10 cellular contexts compared by ENCODE assay signal in the genomic region with DNA sequence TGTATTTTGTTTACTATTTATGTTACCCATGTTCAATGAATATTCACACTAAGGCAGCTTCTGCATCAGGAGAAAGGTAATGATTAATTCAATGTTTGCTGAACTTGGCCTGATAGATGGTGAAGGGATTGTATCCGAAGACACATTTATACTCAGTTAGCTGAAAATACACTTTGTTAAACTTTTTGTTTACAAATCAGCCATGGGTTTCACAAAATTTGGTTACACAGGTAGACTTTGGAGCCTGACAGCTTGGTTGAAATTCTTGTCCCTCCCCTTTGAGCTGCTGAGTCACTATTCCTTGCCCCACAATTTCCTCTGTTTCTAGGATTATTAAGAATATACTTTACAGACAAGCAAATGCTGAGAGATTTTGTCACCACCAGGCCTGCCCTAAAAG.
"Had no signal": no experiment of that assay in that cellular context is flagged by ENCODE, and none has a peak within 500 bp of the region (broad histone marks: within the 10 kb centered on the region; RNA-seq: fewer than 3 reads in every experiment).

No MANE protein-coding gene starts in this region.

- H3K4me1 ChIP-seq: HAP-1 had no signal

- H3K9ac ChIP-seq: GM23248 had no signal

- H3K4me3 ChIP-seq: GM23248, HAP-1, K562 had no signal

- H2AFZ ChIP-seq: GM23248 had no signal

- H3K36me3 ChIP-seq: HAP-1 had no signal

- DNase-seq: GM23248, GOT3, H7, HFFc6, IMR-90, KG1 had no signal

- H3K9me3 ChIP-seq: HAP-1 had no signal

- FAIRE-seq: K562 had no signal

- ATAC-seq: HCT116, K562 had no signal

- H3K27ac ChIP-seq: GM23248, HL-60 had no signal
